Comparison of ENCODE assay signal across 17 cellular contexts in genomic region chr3:52871761-52872160, GRCh38. TPM values are rescaled to one million over a fixed set of nuclear protein-coding genes. Genes with fewer than 3 reads are reported as not detected.
"Had no signal": no experiment of that assay in that cellular context is flagged by ENCODE, and none has a peak within 500 bp of the region (broad histone marks: within the 10 kb centered on the region; RNA-seq: fewer than 3 reads in every experiment).

No MANE protein-coding gene starts in this region.

- H3K4me3 Mint-ChIP-seq: central memory CD8-positive, alpha-beta T cell had no signal

- DNase-seq: activated CD4-positive, alpha-beta T cell treated with anti-CD3 and anti-CD28 coated beads, Interleukin-2, amount 50 U/mL, for 4 hours; activated CD4-positive, CD25-positive, alpha-beta regulatory T cell; activated naive CD4-positive, alpha-beta T cell; activated T-cell treated with anti-CD3 and anti-CD28 coated beads, Interleukin-2, amount 50 U/mL, for 48 hours; amniotic stem cell; body of pancreas; cortex of kidney; effector CD8-positive, alpha-beta T cell; kidney glomerular epithelial cell; small intestine; upper lobe of right lung had no signal

- H3K4me1 ChIP-seq: right atrium auricular region had no signal

- ATAC-seq: body of pancreas, SK-N-SH treated with all-trans-retinoic acid at 6 μM for 48 hours, upper lobe of right lung had no signal

- H3K9me3 ChIP-seq: body of pancreas, right atrium auricular region, suprapubic skin, upper lobe of right lung had no signal

- H3K4me3 ChIP-seq: body of pancreas, hepatocyte, right atrium auricular region, suprapubic skin, upper lobe of right lung had no signal

- H3K36me3 ChIP-seq: right atrium auricular region, suprapubic skin, upper lobe of right lung had no signal

- H3K27ac ChIP-seq: body of pancreas, hepatocyte, right atrium auricular region, suprapubic skin, upper lobe of right lung had no signal

- H3K9me3 Mint-ChIP-seq: central memory CD8-positive, alpha-beta T cell had no signal

- H3K27me3 ChIP-seq: body of pancreas, hepatocyte, right atrium auricular region, suprapubic skin, upper lobe of right lung had no signal

- H2AFZ ChIP-seq: hepatocyte had no signal

- H3K27me3 Mint-ChIP-seq: central memory CD8-positive, alpha-beta T cell had no signal

- H3K4me2 ChIP-seq: hepatocyte had no signal

RNA-seq across cellular contexts. Expression of gene MUSTN1, which starts 36.9 kb away (rescaled TPM):
- total RNA-seq: epithelial cell of proximal tubule had no signal

RNA-seq across cellular contexts. Expression of gene ITIH4, which starts 41.3 kb away (rescaled TPM):
- total RNA-seq: epithelial cell of proximal tubule had no signal
